In genomic region chr9:124498499-124499146, GRCh38 we compare ENCODE assay signal across 26 cellular contexts. TPM values are rescaled to one million over a fixed set of nuclear protein-coding genes. Genes with fewer than 3 reads are reported as not detected.
"Had no signal": no experiment of that assay in that cellular context is flagged by ENCODE, and none has a peak within 500 bp of the region (broad histone marks: within the 10 kb centered on the region; RNA-seq: fewer than 3 reads in every experiment).

No MANE protein-coding gene starts in this region.

- DNase-seq: KBM-7, MV-4-11, NCI-H1048, NCI-H1105 treated with DMSO at 0.1 percent for 48 hours, NCI-H1417 treated with DMSO at 0.1 percent for 48 hours, NCI-H146, NCI-H1694 treated with DMSO at 0.1 percent for 48 hours, NCI-H1930, NCI-H2081, NCI-H2107, NCI-H2227 treated with DMSO at 0.1 percent for 48 hours, NCI-H510A, NCI-H524 treated with DMSO at 0.1 percent for 48 hours, NCI-H69, NCI-H774, PC-3, SHP77 treated with DMSO at 0.1 percent for 48 hours, SJCRH30 had no signal

- ATAC-seq: Panc1, PC-3, SK-N-SH treated with all-trans-retinoic acid at 6 μM for 48 hours had no signal

- H3K9me3 ChIP-seq: SJCRH30 had no signal

- H3K36me3 ChIP-seq: SJCRH30 had no signal

- H3K4me1 ChIP-seq: SJCRH30 had no signal

- H3K27ac ChIP-seq: RWPE1, SJCRH30 had no signal

- H3K4me3 ChIP-seq: SJCRH30 had no signal

RNA-seq across cellular contexts. Expression of gene NR5A1, which starts 8.6 kb away (rescaled TPM):
- total RNA-seq: HT1080, LHCN-M2, MCF 10A, OCI-LY7, PC-3, SJCRH30 had no signal
- polyA plus RNA-seq: IgD-negative memory B cell had no signal

RNA-seq across cellular contexts. Expression of gene ADGRD2, which starts 48.4 kb away (rescaled TPM):
- total RNA-seq: HT1080, LHCN-M2, MCF 10A, OCI-LY7, PC-3, SJCRH30 had no signal
- polyA plus RNA-seq: IgD-negative memory B cell had no signal
